8 cellular contexts compared by ENCODE assay signal in the genomic region with DNA sequence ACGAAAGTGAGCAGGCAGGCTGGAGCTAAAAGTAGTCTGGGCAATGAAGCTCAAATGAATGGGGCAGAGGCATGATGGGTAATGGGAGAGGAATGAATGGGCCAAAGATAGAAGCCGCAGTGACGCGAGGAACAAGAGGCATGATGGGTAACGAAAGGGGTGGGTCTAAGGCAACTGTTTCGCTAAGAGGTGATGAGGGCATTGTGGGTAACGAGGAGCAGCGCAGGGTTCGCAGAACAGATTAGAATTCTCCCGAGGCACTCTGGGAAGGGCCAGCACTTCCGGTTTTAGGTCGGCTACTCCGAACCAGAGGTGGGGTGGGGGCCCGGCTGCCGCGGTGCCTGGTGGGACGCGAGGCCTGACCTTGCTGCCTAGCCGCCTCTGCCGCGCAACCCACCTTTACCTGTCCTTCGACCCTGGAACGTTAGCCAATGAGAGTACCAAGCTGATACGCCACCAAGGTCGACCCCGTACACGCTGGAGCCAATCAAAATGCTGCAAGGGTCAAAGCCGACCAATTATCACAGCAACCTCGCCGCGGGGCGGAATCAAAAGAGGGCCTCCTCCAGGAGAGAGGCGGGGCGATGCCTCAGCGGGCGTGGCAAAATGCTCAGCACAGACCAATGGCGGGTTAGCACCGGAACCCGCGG. TPM values are rescaled to one million over a fixed set of nuclear protein-coding genes. Genes with fewer than 3 reads are reported as not detected.
A peak's percentile ranks its signal among the peaks of the same experiment; 100 is the strongest.
DNase-seq lines count a peak whose midpoint lies in the region; ATAC-seq and TF ChIP-seq lines count a peak whose summit lies in the region.

No MANE protein-coding gene starts in this region.

- no peaks in the 10 kb centered on the region for H3K9me3 ChIP-seq in mesodermal cell (ENCODE audit: control insufficient read depth, low read length)

- peak overlapping the region; percentile 91 for H3K27ac ChIP-seq in mesodermal cell (ENCODE audit: low read depth, low read length, severe bottlenecking)

- DNase-seq in DMS114 treated with DMSO at 0.1 percent for 48 hours (lab: John Stamatoyannopoulos, UW; ENCODE audit: unreplicated experiment) = peak; percentile 96
- peak; percentile 100 for DNase-seq in NCI-H510A treated with DMSO at 0.1 percent for 48 hours (lab: John Stamatoyannopoulos, UW)
- DNase-seq in activated CD4-positive, alpha-beta T cell treated with anti-CD3 and anti-CD28 coated beads, Interleukin-2, amount 50 U/mL, for 1 hour = peak; percentile 100
- peak; percentile 100 for DNase-seq in epithelial cell of esophagus (ENCODE audit: low read depth)
- peak; percentile 100 for DNase-seq in superior temporal gyrus (ENCODE audit: extremely low spot score)

- H3K4me3 ChIP-seq in epithelial cell of esophagus (ENCODE audit: low read length) (peak overlapping the region; percentile 59), mesodermal cell (ENCODE audit: extremely low read depth, insufficient read depth, low read length, poor library complexity, severe bottlenecking) (peak overlapping the region; percentile 39)

- H3K36me3 ChIP-seq in mesodermal cell (ENCODE audit: control insufficient read depth, insufficient read depth, low read length) = peaks cover 71% of the 10 kb centered on the region

- ATAC-seq in GM19438 (IDR thresholded peaks at IDR 0.05; ENCODE audit: low read depth, unreplicated experiment) (peak; percentile 84), HG03520 (IDR thresholded peaks at IDR 0.05; ENCODE audit: unreplicated experiment) (peak; percentile 76)

- WGBS in mesodermal cell (ENCODE audit: insufficient coverage in 2 of 2), 2 experiments = 1% methylated on average over 36 to 37 of the region's 40 CpGs

- TF ChIP-seq CTCF in epithelial cell of esophagus (IDR thresholded peaks at IDR 0.05; ENCODE audit: insufficient read depth, low read depth, low read length, missing control alignments) = no peak

- peaks cover 4% of the 10 kb centered on the region for H3K4me1 ChIP-seq in mesodermal cell (ENCODE audit: control insufficient read depth, insufficient read depth, low read length, poor library complexity, severe bottlenecking)

RNA-seq across cellular contexts. Expression of gene TOMM40, which starts 0.6 kb away (rescaled TPM):
- polyA plus RNA-seq in mesodermal cell (2013, experiment 1 of 2) = 60.5 TPM
- 48.4 TPM for polyA plus RNA-seq in mesodermal cell (2013, experiment 2 of 2)

RNA-seq across cellular contexts. Expression of gene APOE, which starts 15.1 kb away (rescaled TPM):
- polyA plus RNA-seq in mesodermal cell (2013, experiment 1 of 2) = 395 TPM
- 321 TPM for polyA plus RNA-seq in mesodermal cell (2013, experiment 2 of 2)

RNA-seq across cellular contexts. Expression of gene APOC1, which starts 23.9 kb away (rescaled TPM):
- 58.2 TPM for polyA plus RNA-seq in mesodermal cell (2013, experiment 1 of 2)
- 52.9 TPM for polyA plus RNA-seq in mesodermal cell (2013, experiment 2 of 2)

RNA-seq across cellular contexts. Expression of gene NECTIN2, which starts 44.4 kb away (rescaled TPM):
- polyA plus RNA-seq in mesodermal cell (2013, experiment 1 of 2) = 251 TPM
- polyA plus RNA-seq in mesodermal cell (2013, experiment 2 of 2) = 201 TPM

RNA-seq across cellular contexts. Expression of gene APOC4, which starts 51.5 kb away (rescaled TPM):
- polyA plus RNA-seq in mesodermal cell (2013, experiment 1 of 2) = not detected
- not detected for polyA plus RNA-seq in mesodermal cell (2013, experiment 2 of 2)

Comparison
In these comparisons a context has a peak if more than half of its experiments do, and no peak if none do; other contexts are left out.
1. Peak in every context shown above with its lines: DNase-seq, ATAC-seq, H3K4me3 ChIP-seq and H3K27ac ChIP-seq.